In genomic region chr4:6906046-6906445, GRCh38 we compare ENCODE assay signal across 12 cellular contexts. TPM values are rescaled to one million over a fixed set of nuclear protein-coding genes. Genes with fewer than 3 reads are reported as not detected.
DNase-seq lines count a peak whose midpoint lies in the region; ATAC-seq and TF ChIP-seq lines count a peak whose summit lies in the region.
"Had no signal": no experiment of that assay in that cellular context is flagged by ENCODE, and none has a peak within 500 bp of the region (broad histone marks: within the 10 kb centered on the region; RNA-seq: fewer than 3 reads in every experiment).

No MANE protein-coding gene starts in this region.

- no peak overlapping the region for H2AFZ ChIP-seq in mesenchymal stem cell (ENCODE audit: low read depth, low read length)

- H3K4me1 ChIP-seq in mesenchymal stem cell (ENCODE audit: control insufficient read depth, insufficient read depth, low read depth, low read length) (peaks cover 17% of the 10 kb centered on the region), psoas muscle (peaks cover 20% of the 10 kb centered on the region), endodermal cell (ENCODE audit: control insufficient read depth, insufficient read depth, low read length) (peaks cover 13% of the 10 kb centered on the region)

- no peak overlapping the region for H3K27ac ChIP-seq in mesenchymal stem cell (ENCODE audit: low read length, poor library complexity, severe bottlenecking)
- H3K27ac ChIP-seq in psoas muscle = no peak overlapping the region
- H3K27ac ChIP-seq in endodermal cell (ENCODE audit: low read depth, low read length) = no peak overlapping the region

- CTCF ChIA-PET in activated CD4-positive, alpha-beta T cell treated with anti-CD3 and anti-CD28 coated beads for 36 hours (lab: Charles Lee) = interaction anchor here (0.9 to 3.7 kb wide), 6 partner anchors 8 to 81 kb away, joined by 3 to 10 read pairs (median 4); no protein-coding TSS in a partner anchor
- CTCF ChIA-PET in activated CD4-positive, alpha-beta T cell treated with anti-CD3 and anti-CD28 coated beads, Interleukin-2, amount 10 ng/mL, durations not matched to agents 7 days and 5 days (lab: Charles Lee) = interaction anchor here (0.8 to 2.2 kb wide), 2 partner anchors 8 to 9 kb away, joined by 3 to 5 read pairs; no protein-coding TSS in a partner anchor

- WGBS in mesenchymal stem cell = 96% methylated on average over 3 of the region's 3 CpGs
- 50 to 52% (median 52%) methylated on average over 3 of the region's 3 CpGs for WGBS in psoas muscle, 3 donors
- WGBS in endodermal cell (ENCODE audit: insufficient coverage in 1 of 2, insufficient read length in 1 of 2), 2 experiments = 86 to 93% methylated on average over 2 to 3 of the region's 3 CpGs

- peak; percentile 3 for DNase-seq in activated CD4-positive, alpha-beta T cell treated with anti-CD3 and anti-CD28 coated beads for 36 hours
- DNase-seq in activated CD4-positive, alpha-beta T cell treated with anti-CD3 and anti-CD28 coated beads, Interleukin-2, amount 10 ng/mL, durations not matched to agents 7 days and 5 days = no peak
- DNase-seq in G401 (ENCODE audit: low spot score) (peak; percentile 92), mesenchymal stem cell (no peak), psoas muscle (no peak), endodermal cell (no peak), T-helper 1 cell (no peak)
- DNase-seq: GOT3, NCI-H2107, SIG-M5 had no signal

- no peak overlapping the region for H2BK15ac ChIP-seq in mesenchymal stem cell (ENCODE audit: low read depth, poor library complexity, severe bottlenecking)

- peak overlapping the region; percentile 57 for H4K91ac ChIP-seq in mesenchymal stem cell (ENCODE audit: low read length)

- H3K79me1 ChIP-seq in mesenchymal stem cell (replicated peaks; ENCODE audit: low read length, poor library complexity, severe bottlenecking) = peaks cover 12% of the 10 kb centered on the region

- H3K36me3 Mint-ChIP-seq in activated CD4-positive, alpha-beta T cell treated with anti-CD3 and anti-CD28 coated beads for 36 hours (ENCODE audit: low read depth) = peaks cover 3% of the 10 kb centered on the region
- no peaks in the 10 kb centered on the region for H3K36me3 Mint-ChIP-seq in activated CD4-positive, alpha-beta T cell treated with anti-CD3 and anti-CD28 coated beads, Interleukin-2, amount 10 ng/mL, durations not matched to agents 7 days and 5 days (ENCODE audit: low read depth)
- H3K36me3 Mint-ChIP-seq in brain (no peaks in the 10 kb centered on the region), endodermal cell (ENCODE audit: low read depth) (no peaks in the 10 kb centered on the region)

- ATAC-seq in activated CD4-positive, alpha-beta T cell treated with anti-CD3 and anti-CD28 coated beads for 36 hours = no peak
- ATAC-seq in psoas muscle = no peak

- H3K4me3 Mint-ChIP-seq in activated CD4-positive, alpha-beta T cell treated with anti-CD3 and anti-CD28 coated beads for 36 hours = no peak overlapping the region
- no peak overlapping the region for H3K4me3 Mint-ChIP-seq in activated CD4-positive, alpha-beta T cell treated with anti-CD3 and anti-CD28 coated beads, Interleukin-2, amount 10 ng/mL, durations not matched to agents 7 days and 5 days
- H3K4me3 Mint-ChIP-seq in brain (peak overlapping the region in 1 of 5 experiments; percentile 45), endodermal cell (no peak overlapping the region)
- H3K4me3 Mint-ChIP-seq: CD4-positive, alpha-beta T cell had no signal

- H2BK5ac ChIP-seq in mesenchymal stem cell (ENCODE audit: low read depth, low read length, poor library complexity, severe bottlenecking) = no peak overlapping the region

- H3K4me1 Mint-ChIP-seq in activated CD4-positive, alpha-beta T cell treated with anti-CD3 and anti-CD28 coated beads for 36 hours = peaks cover 30% of the 10 kb centered on the region
- peaks cover 50% of the 10 kb centered on the region for H3K4me1 Mint-ChIP-seq in activated CD4-positive, alpha-beta T cell treated with anti-CD3 and anti-CD28 coated beads, Interleukin-2, amount 10 ng/mL, durations not matched to agents 7 days and 5 days
- peaks cover 45% of the 10 kb centered on the region for H3K4me1 Mint-ChIP-seq in brain
- H3K4me1 Mint-ChIP-seq in endodermal cell = peaks cover 23% of the 10 kb centered on the region

- H3K4me2 ChIP-seq in mesenchymal stem cell (ENCODE audit: low read length, poor library complexity, severe bottlenecking) = no peak overlapping the region

- H3K27me3 Mint-ChIP-seq in activated CD4-positive, alpha-beta T cell treated with anti-CD3 and anti-CD28 coated beads for 36 hours = peaks cover 3% of the 10 kb centered on the region
- no peaks in the 10 kb centered on the region for H3K27me3 Mint-ChIP-seq in activated CD4-positive, alpha-beta T cell treated with anti-CD3 and anti-CD28 coated beads, Interleukin-2, amount 10 ng/mL, durations not matched to agents 7 days and 5 days
- H3K27me3 Mint-ChIP-seq in brain (peaks cover 7% of the 10 kb centered on the region), endodermal cell (ENCODE audit: insufficient read depth) (peaks cover 32% of the 10 kb centered on the region)
- H3K27me3 Mint-ChIP-seq: CD4-positive, alpha-beta T cell had no signal

- no peak overlapping the region for H3K23ac ChIP-seq in mesenchymal stem cell (ENCODE audit: low read length in 2 of 2)

- H3K9ac ChIP-seq in mesenchymal stem cell (ENCODE audit: low read length) (no peak overlapping the region), endodermal cell (ENCODE audit: extremely low read depth, low read length, poor library complexity, severe bottlenecking) (no peak overlapping the region)

- H3K36me3 ChIP-seq in mesenchymal stem cell (ENCODE audit: control insufficient read depth in 1 of 2, insufficient read depth in 2 of 2, low read depth in 1 of 2, low read length in 2 of 2) = no peaks in the 10 kb centered on the region
- H3K36me3 ChIP-seq in psoas muscle (ENCODE audit: insufficient read depth in 1 of 2, low read depth in 1 of 2) = no peaks in the 10 kb centered on the region
- H3K36me3 ChIP-seq in endodermal cell (ENCODE audit: control insufficient read depth, insufficient read depth, low read length) = no peaks in the 10 kb centered on the region

- peaks cover 4 to 26% of the 10 kb centered on the region in 2 experiments for H3K27me3 ChIP-seq in mesenchymal stem cell (ENCODE audit: control insufficient read depth in 1 of 2, insufficient read depth in 1 of 2, low read length in 2 of 2)
- H3K27me3 ChIP-seq in psoas muscle (ENCODE audit: insufficient read depth in 3 of 3, low read length in 2 of 3) = no peaks in the 10 kb centered on the region
- peaks cover 5% of the 10 kb centered on the region for H3K27me3 ChIP-seq in endodermal cell (ENCODE audit: control insufficient read depth, insufficient read depth, low read length, poor library complexity, severe bottlenecking)

- no peak overlapping the region for H3K4ac ChIP-seq in mesenchymal stem cell (ENCODE audit: low read depth in 1 of 2, low read length in 2 of 2)

- H2BK120ac ChIP-seq in mesenchymal stem cell (ENCODE audit: low read depth, low read length) = no peak overlapping the region

- no peak overlapping the region for H3K18ac ChIP-seq in mesenchymal stem cell (ENCODE audit: low read depth in 1 of 2, low read length in 2 of 2)

- peak overlapping the region; percentile 2 to 14 for H2BK12ac ChIP-seq in mesenchymal stem cell (ENCODE audit: low read length in 2 of 2)

- POLR2A ChIA-PET in activated CD4-positive, alpha-beta T cell treated with anti-CD3 and anti-CD28 coated beads for 36 hours (lab: Charles Lee) = interaction anchor here (0.5 to 0.6 kb wide), 2 partner anchors 160 to 233 kb away, joined by 3 to 4 read pairs; no protein-coding TSS in a partner anchor
- POLR2A ChIA-PET in activated CD4-positive, alpha-beta T cell treated with anti-CD3 and anti-CD28 coated beads, Interleukin-2, amount 10 ng/mL, durations not matched to agents 7 days and 5 days (lab: Charles Lee) = no interaction called here

- TF ChIP-seq CTCF in brain (conservative IDR thresholded peaks at IDR 0.05) = no peak
- TF ChIP-seq CTCF in psoas muscle (IDR thresholded peaks at IDR 0.05) = no peak
- no peak for TF ChIP-seq CTCF in endodermal cell (conservative IDR thresholded peaks at IDR 0.05)

- no peak overlapping the region for H3K27ac Mint-ChIP-seq in activated CD4-positive, alpha-beta T cell treated with anti-CD3 and anti-CD28 coated beads for 36 hours
- H3K27ac Mint-ChIP-seq in activated CD4-positive, alpha-beta T cell treated with anti-CD3 and anti-CD28 coated beads, Interleukin-2, amount 10 ng/mL, durations not matched to agents 7 days and 5 days = no peak overlapping the region
- H3K27ac Mint-ChIP-seq in brain (peak overlapping the region in 4 of 5 experiments; percentile 13 to 81 (median 78)), endodermal cell (no peak overlapping the region)
- H3K27ac Mint-ChIP-seq: CD4-positive, alpha-beta T cell had no signal

- no peak overlapping the region for H2AK5ac ChIP-seq in mesenchymal stem cell (ENCODE audit: low read length, severe bottlenecking)

- no peak overlapping the region for H3K4me3 ChIP-seq in mesenchymal stem cell (ENCODE audit: insufficient read depth in 1 of 2, low read depth in 1 of 2, low read length in 2 of 2)
- no peak overlapping the region for H3K4me3 ChIP-seq in psoas muscle
- H3K4me3 ChIP-seq in endodermal cell (ENCODE audit: low read length) = no peak overlapping the region

- H3K9me3 ChIP-seq in mesenchymal stem cell (ENCODE audit: control insufficient read depth, low read length) (no peaks in the 10 kb centered on the region), psoas muscle (no peaks in the 10 kb centered on the region), endodermal cell (ENCODE audit: control insufficient read depth, low read length) (no peaks in the 10 kb centered on the region)

- H3K14ac ChIP-seq in mesenchymal stem cell (ENCODE audit: low read length in 2 of 2) = no peak overlapping the region

- in situ Hi-C loops in G401 (cut with HindIII; ENCODE audit: low sequenced_read_pairs) = loop anchor here (10.0 kb wide), 1 partner anchor 59 kb away; no protein-coding TSS in a partner anchor

- intact Hi-C loops in activated CD4-positive, alpha-beta T cell treated with anti-CD3 and anti-CD28 coated beads for 36 hours (cut with DNase I, micrococcal nuclease) = loop anchor here in 1 of 2 experiments (5.0 kb wide), 1 partner anchor 124 kb away; the partner anchor contains the start of gene KIAA0232
- intact Hi-C loops in psoas muscle (cut with DNase I) = loop anchor here in 1 of 2 donors (5.0 kb wide), 1 partner anchor 166 kb away; no protein-coding TSS in a partner anchor

- H4K8ac ChIP-seq in mesenchymal stem cell (ENCODE audit: low read length) = no peak overlapping the region

- no peaks in the 10 kb centered on the region for H3K9me3 Mint-ChIP-seq in activated CD4-positive, alpha-beta T cell treated with anti-CD3 and anti-CD28 coated beads for 36 hours (ENCODE audit: low read depth)
- no peaks in the 10 kb centered on the region for H3K9me3 Mint-ChIP-seq in activated CD4-positive, alpha-beta T cell treated with anti-CD3 and anti-CD28 coated beads, Interleukin-2, amount 10 ng/mL, durations not matched to agents 7 days and 5 days
- H3K9me3 Mint-ChIP-seq in brain (no peaks in the 10 kb centered on the region), endodermal cell (no peaks in the 10 kb centered on the region)
- H3K9me3 Mint-ChIP-seq: CD4-positive, alpha-beta T cell had no signal

RNA-seq across cellular contexts. Expression of gene TBC1D14, which starts 3.6 kb away (rescaled TPM):
- 10 to 100 TPM; 36.7 to 44.0 TPM for total RNA-seq in activated CD4-positive, alpha-beta T cell treated with anti-CD3 and anti-CD28 coated beads for 36 hours
- 10 to 100 TPM; 50.1 to 50.2 TPM for total RNA-seq in activated CD4-positive, alpha-beta T cell treated with anti-CD3 and anti-CD28 coated beads, Interleukin-2, amount 10 ng/mL, durations not matched to agents 7 days and 5 days
- 53.5 and 58.4 TPM in 2 replicates for total RNA-seq in G401 (2014; rRNA removed; shearing (Covaris generic))
- 56.0 TPM for polyA plus RNA-seq in brain (ENCODE audit: insufficient read depth, low read depth, low replicate concordance)
- polyA plus RNA-seq in mesenchymal stem cell (2013, experiment 1 of 2) = 25.0 TPM
- 24.9 TPM for polyA plus RNA-seq in mesenchymal stem cell (2013, experiment 2 of 2)
- total RNA-seq in psoas muscle = 10 to 100 TPM; 32.7 to 45.5 (median 35.6) TPM
- 10 to 100 TPM; 14.7 to 44.3 (median 17.7) TPM for polyA plus RNA-seq in psoas muscle
- total RNA-seq in endodermal cell = 10 to 100 TPM; 42.3 to 43.5 TPM
- 40.4 TPM for polyA plus RNA-seq in endodermal cell (2013, experiment 1 of 2)
- 42.0 TPM for polyA plus RNA-seq in endodermal cell (2013, experiment 2 of 2)

Comparison
In these comparisons a context has a peak if more than half of its experiments do, and no peak if none do; other contexts are left out.
1. DNase-seq: peak in activated CD4-positive, alpha-beta T cell treated with anti-CD3 and anti-CD28 coated beads for 36 hours (single experiment) and G401 (single experiment); none in activated CD4-positive, alpha-beta T cell treated with anti-CD3 and anti-CD28 coated beads, Interleukin-2, amount 10 ng/mL, durations not matched to agents 7 days and 5 days (single experiment), mesenchymal stem cell (single experiment), psoas muscle (0 of 2), endodermal cell (single experiment) and T-helper 1 cell (0 of 5).
2. H3K27ac Mint-ChIP-seq: peak in brain (4 of 5); none in activated CD4-positive, alpha-beta T cell treated with anti-CD3 and anti-CD28 coated beads for 36 hours (single experiment), activated CD4-positive, alpha-beta T cell treated with anti-CD3 and anti-CD28 coated beads, Interleukin-2, amount 10 ng/mL, durations not matched to agents 7 days and 5 days (single experiment) and endodermal cell (single experiment).